ENCODE assay signal across 8 cellular contexts in the genomic region with DNA sequence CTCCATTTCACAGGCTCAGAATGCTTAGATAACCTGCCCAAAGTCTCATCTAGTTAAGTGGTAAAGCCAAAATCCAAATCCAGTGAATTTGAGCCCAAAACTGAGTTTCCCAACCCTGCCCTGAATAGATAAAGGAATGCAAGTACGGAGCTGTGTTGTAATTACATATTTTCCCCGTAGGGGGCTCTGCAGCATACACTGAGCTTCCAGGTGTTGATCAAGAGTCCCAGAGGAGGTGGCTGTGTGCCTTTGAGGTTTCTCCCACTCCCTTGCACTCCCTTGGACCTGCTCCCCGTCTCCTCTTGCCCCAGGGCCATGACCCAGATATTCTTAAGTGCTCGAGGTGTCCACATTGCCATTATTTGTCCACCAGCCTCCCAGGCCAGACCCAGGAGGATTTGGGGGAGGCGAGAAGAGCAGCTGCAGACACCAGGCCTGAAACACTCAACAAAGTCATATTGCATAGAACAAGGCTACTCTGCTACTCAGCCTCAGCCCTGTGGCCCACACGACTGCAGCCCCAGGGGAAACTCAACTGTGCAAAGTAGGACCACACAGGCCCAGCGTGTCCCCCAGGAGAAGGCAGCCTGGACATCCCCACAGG. TPM values are rescaled to one million over a fixed set of nuclear protein-coding genes. Genes with fewer than 3 reads are reported as not detected.
DNase-seq lines count a peak whose midpoint lies in the region; ATAC-seq and TF ChIP-seq lines count a peak whose summit lies in the region.

No MANE protein-coding gene starts in this region.

- H2BK20ac ChIP-seq in IMR-90 (ENCODE audit: low read depth, low read length): no peak overlapping the region

- no peak overlapping the region for H3K4me3 Mint-ChIP-seq in progenitor cell of endocrine pancreas (ENCODE audit: low read depth)

- H3K79me1 ChIP-seq in IMR-90 (ENCODE audit: low read depth in 1 of 2, low read length in 2 of 2): no peaks in the 10 kb centered on the region

- H2BK15ac ChIP-seq in IMR-90 (ENCODE audit: low read depth, low read length): no peak overlapping the region

- no peak overlapping the region for H2AK9ac ChIP-seq in IMR-90 (replicated peaks; ENCODE audit: low read depth, low read length, poor library complexity)

- no peak overlapping the region for H2BK120ac ChIP-seq in IMR-90 (ENCODE audit: low read depth, low read length)

- H3K14ac ChIP-seq in IMR-90 (replicated peaks; ENCODE audit: low read depth, low read length): no peak overlapping the region

- no peak overlapping the region for H3K18ac ChIP-seq in IMR-90 (ENCODE audit: low read depth, low read length)

- no peak overlapping the region for H3K4me3 ChIP-seq in IMR-90 (ENCODE audit: insufficient read depth, low read depth, low read length)
- H3K4me3 ChIP-seq in effector memory CD4-positive, alpha-beta T cell (ENCODE audit: insufficient read depth, low read depth, low read length, poor library complexity, severe bottlenecking): no peak overlapping the region

- DNase-seq in Daoy (ENCODE audit: low read depth) (peak; percentile 25), IMR-90 (no peak), SW480 (ENCODE audit: low spot score) (peak; percentile 16), progenitor cell of endocrine pancreas (ENCODE audit: low spot score, unreplicated experiment) (no peak)
- peak in 2 of 3 donors; percentile 15 to 35 for DNase-seq in effector memory CD4-positive, alpha-beta T cell

- H3K23ac ChIP-seq in IMR-90 (ENCODE audit: low read depth, low read length): no peak overlapping the region

- CTCF ChIA-PET in IMR-90 (lab: Yijun Ruan, JAX): no interaction called here

- dilution Hi-C loops in IMR-90 (cut with HindIII; ENCODE audit: low sequenced_read_pairs, unreplicated experiment): no loop called here

- POLR2A ChIA-PET in IMR-90 (lab: Charles Lee; ENCODE audit: unreplicated experiment): no interaction called here

- no peak overlapping the region for H4K8ac ChIP-seq in IMR-90 (ENCODE audit: low read depth in 2 of 2, low read length in 2 of 2)

- 0 out of 2 replicates have a peak, but pooled peaks have one; percentile 32 for ATAC-seq in IMR-90 (ENCODE audit: low read depth)
- ATAC-seq in GM18861 (IDR thresholded peaks at IDR 0.05; ENCODE audit: unreplicated experiment): no peak
- no peak for ATAC-seq in HG03354 (IDR thresholded peaks at IDR 0.05; ENCODE audit: poor library complexity, severe bottlenecking, unreplicated experiment)
- no peak for ATAC-seq in HG03159 (IDR thresholded peaks at IDR 0.05; ENCODE audit: unreplicated experiment)

- TF ChIP-seq CTCF in IMR-90 (conservative IDR thresholded peaks at IDR 0.05; ENCODE audit: low read depth, low read length) (peak; percentile 25; the same call in 1 of the 2 replicates), progenitor cell of endocrine pancreas (IDR thresholded peaks at IDR 0.05; ENCODE audit: unreplicated experiment) (peak; percentile 66)

- 67% methylated on average over 1 of the region's 7 CpGs; no CpG with 5 or more reads in 1 of the 2 experiments for WGBS in IMR-90 (ENCODE audit: extremely low coverage in 2 of 2, insufficient read length in 1 of 2), 2 experiments

- H3K56ac ChIP-seq in IMR-90 (ENCODE audit: extremely low read depth, insufficient read depth, low read length): no peak overlapping the region

- no peak overlapping the region for H4K91ac ChIP-seq in IMR-90 (ENCODE audit: insufficient read depth, low read depth, low read length)

- peaks cover 6% of the 10 kb centered on the region for H3K27me3 Mint-ChIP-seq in progenitor cell of endocrine pancreas

- no peaks in the 10 kb centered on the region for H3K9me3 Mint-ChIP-seq in progenitor cell of endocrine pancreas (ENCODE audit: low read depth)

- intact Hi-C loops in IMR-90 (cut with micrococcal nuclease): no loop called here

- H3K4me1 ChIP-seq in IMR-90 (ENCODE audit: control insufficient read depth, insufficient read depth, low read length): no peaks in the 10 kb centered on the region
- H3K4me1 ChIP-seq in effector memory CD4-positive, alpha-beta T cell (ENCODE audit: control insufficient read depth, insufficient read depth, low read length, poor library complexity, severe bottlenecking): peaks cover 6% of the 10 kb centered on the region

- 0 out of 2 replicates have a peak, but pooled peaks have one; percentile 11 for TF ChIP-seq RAD21 in IMR-90 (IDR thresholded peaks at IDR 0.05; ENCODE audit: low read length)

- no peaks in the 10 kb centered on the region for H3K27me3 ChIP-seq in IMR-90 (ENCODE audit: control insufficient read depth, insufficient read depth, low read length)
- H3K27me3 ChIP-seq in effector memory CD4-positive, alpha-beta T cell (replicated peaks; ENCODE audit: control insufficient read depth, insufficient read depth, low read length, poor library complexity, severe bottlenecking): no peaks in the 10 kb centered on the region

- H3K36me3 ChIP-seq in IMR-90 (ENCODE audit: control insufficient read depth, insufficient read depth, low read length): no peaks in the 10 kb centered on the region
- H3K36me3 ChIP-seq in effector memory CD4-positive, alpha-beta T cell (ENCODE audit: control insufficient read depth, insufficient read depth, low read length): no peaks in the 10 kb centered on the region

- H3K36me3 Mint-ChIP-seq in progenitor cell of endocrine pancreas (ENCODE audit: insufficient read depth): no peaks in the 10 kb centered on the region

- no peak overlapping the region for H4K5ac ChIP-seq in IMR-90 (ENCODE audit: low read depth, low read length)

- H2AFZ ChIP-seq in IMR-90 (replicated peaks; ENCODE audit: low read length, poor library complexity): no peak overlapping the region

- no peaks in the 10 kb centered on the region for H4K20me1 ChIP-seq in IMR-90 (ENCODE audit: insufficient read depth, low read length)

- no TSS peak for BruUV-seq in IMR-90 (replicated peaks; lab: Mats Ljungman, UMichigan)

- no peak overlapping the region for H3K9ac ChIP-seq in IMR-90 (ENCODE audit: low read depth, low read length)

- no peak for TF ChIP-seq POLR2A in IMR-90 (IDR thresholded peaks at IDR 0.05; ENCODE audit: low read depth, low read length)

- H3K9me1 ChIP-seq in IMR-90 (ENCODE audit: insufficient read depth, low read length): no peaks in the 10 kb centered on the region

- no peak overlapping the region for H3K4me2 ChIP-seq in IMR-90 (ENCODE audit: low read depth, low read length)

- in situ Hi-C loops in IMR-90 (cut with MboI; ENCODE audit: low sequenced_read_pairs): no loop called here

- H3K4me1 Mint-ChIP-seq in progenitor cell of endocrine pancreas (ENCODE audit: low read depth): peaks cover 19% of the 10 kb centered on the region

- no peak overlapping the region for H3K4ac ChIP-seq in IMR-90 (ENCODE audit: low read depth, low read length)

- H2AK5ac ChIP-seq in IMR-90 (ENCODE audit: low read depth, low read length): no peak overlapping the region

- H2BK5ac ChIP-seq in IMR-90 (ENCODE audit: low read depth, low read length, poor library complexity, severe bottlenecking): no peak overlapping the region

- no peak overlapping the region for H3K27ac ChIP-seq in IMR-90 (ENCODE audit: insufficient read depth, low read length)
- no peak overlapping the region for H3K27ac ChIP-seq in effector memory CD4-positive, alpha-beta T cell (ENCODE audit: insufficient read depth, low read length, poor library complexity, severe bottlenecking)

- no peaks in the 10 kb centered on the region for H3K9me3 ChIP-seq in IMR-90 (ENCODE audit: control insufficient read depth, insufficient read depth, low read length)
- H3K9me3 ChIP-seq in effector memory CD4-positive, alpha-beta T cell (ENCODE audit: control insufficient read depth, low read length): no peaks in the 10 kb centered on the region

- no peak overlapping the region for H3K27ac Mint-ChIP-seq in progenitor cell of endocrine pancreas

TF ChIP-seq in IMR-90, 13 proteins besides CTCF, POLR2A, EP300 and RAD21 (continues in another document):
- TF ChIP-seq CEBPB (IDR thresholded peaks at IDR 0.05; ENCODE audit: low read depth, low read length): no peak
- no peak for TF ChIP-seq NFE2L2 (IDR thresholded peaks at IDR 0.05; ENCODE audit: low read depth, low read length)
- TF ChIP-seq, protein P1, sequence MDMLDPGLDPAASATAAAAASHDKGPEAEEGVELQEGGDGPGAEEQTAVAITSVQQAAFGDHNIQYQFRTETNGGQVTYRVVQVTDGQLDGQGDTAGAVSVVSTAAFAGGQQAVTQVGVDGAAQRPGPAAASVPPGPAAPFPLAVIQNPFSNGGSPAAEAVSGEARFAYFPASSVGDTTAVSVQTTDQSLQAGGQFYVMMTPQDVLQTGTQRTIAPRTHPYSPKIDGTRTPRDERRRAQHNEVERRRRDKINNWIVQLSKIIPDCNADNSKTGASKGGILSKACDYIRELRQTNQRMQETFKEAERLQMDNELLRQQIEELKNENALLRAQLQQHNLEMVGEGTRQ (IDR thresholded peaks at IDR 0.05; ENCODE audit: low read depth, low read length): no peak
- TF ChIP-seq RCOR1 (IDR thresholded peaks at IDR 0.05; ENCODE audit: insufficient replicate concordance, low read length): no peak
- no peak for TF ChIP-seq MAZ (IDR thresholded peaks at IDR 0.05; ENCODE audit: borderline replicate concordance, low read depth, low read length)
- TF ChIP-seq FOS (IDR thresholded peaks at IDR 0.05; ENCODE audit: low read depth, low read length): no peak
- TF ChIP-seq MXI1 (IDR thresholded peaks at IDR 0.05; ENCODE audit: borderline replicate concordance, low read depth, low read length): no peak
- TF ChIP-seq BHLHE40 (IDR thresholded peaks at IDR 0.05; ENCODE audit: low read depth, low read length): no peak
- TF ChIP-seq SMC3 (IDR thresholded peaks at IDR 0.05; ENCODE audit: low read depth, low read length): no peak
- TF ChIP-seq CHD1 (IDR thresholded peaks at IDR 0.05; ENCODE audit: low read depth, low read length): no peak
- no peak for TF ChIP-seq MAFK (IDR thresholded peaks at IDR 0.05; ENCODE audit: low read depth, low read length)
- no peak for TF ChIP-seq RFX5 (IDR thresholded peaks at IDR 0.05; ENCODE audit: low read depth, low read length)

RNA-seq across cellular contexts. Expression of a gene that starts 18.4 kb away (rescaled TPM):
- 0.06 TPM in 1 of 2 replicates, not detected in the other for total RNA-seq in Daoy (2014; rRNA removed; shearing (Covaris generic))
- total RNA-seq in IMR-90 (2012; rRNA removed) (not detected in 2 replicates), progenitor cell of endocrine pancreas (not detected in 2 replicates)
- not detected in 2 replicates for polyA plus RNA-seq in IMR-90 (2012; rRNA removed)
- not detected in 2 replicates for polyA plus RNA-seq in IMR-90 (2012; cell fraction: cytosol; rRNA removed)
- polyA plus RNA-seq in IMR-90 (2012; cell fraction: nucleus; rRNA removed; ENCODE audit: low replicate concordance): not detected in 2 replicates

RNA-seq across cellular contexts. Expression of a gene that starts 38.5 kb away (rescaled TPM):
- total RNA-seq in Daoy (2014; rRNA removed; shearing (Covaris generic)): 0.03 and 0.91 TPM in 2 replicates
- total RNA-seq in IMR-90 (2012; rRNA removed): not detected in 2 replicates
- not detected in 2 replicates for polyA plus RNA-seq in IMR-90 (2012; rRNA removed)
- polyA plus RNA-seq in IMR-90 (2012; cell fraction: cytosol; rRNA removed): not detected in 2 replicates
- not detected in 2 replicates for polyA plus RNA-seq in IMR-90 (2012; cell fraction: nucleus; rRNA removed; ENCODE audit: low replicate concordance)
- not detected in 2 replicates for total RNA-seq in progenitor cell of endocrine pancreas

Comparison
In these comparisons a context has a peak if more than half of its experiments do, and no peak if none do; other contexts are left out.
1. DNase-seq: peak in Daoy (single experiment), SW480 (single experiment) and effector memory CD4-positive, alpha-beta T cell (2 of 3); none in IMR-90 (single experiment) and progenitor cell of endocrine pancreas (single experiment).